Comparison of ENCODE assay signal across 2 cellular contexts in genomic region chr2:8254791-8255447, GRCh38.
TF ChIP-seq lines count a peak whose summit lies in the region.

No MANE protein-coding gene starts in this region.

TF ChIP-seq in GM23338, 12 proteins besides CTCF, POLR2A, EP300 and RAD21:
- TF ChIP-seq REST (IDR thresholded peaks at IDR 0.05; ENCODE audit: unreplicated experiment) (peak; percentile 53), EZH2 (IDR thresholded peaks at IDR 0.05; ENCODE audit: low read depth, unreplicated experiment) (no peak)

TF ChIP-seq in H1, 55 proteins besides CTCF, POLR2A, EP300 and RAD21:
- TF ChIP-seq SP4 (IDR thresholded peaks at IDR 0.05; ENCODE audit: low read length), result no peak
- TF ChIP-seq FOSL1 (IDR thresholded peaks at IDR 0.05; ENCODE audit: insufficient read depth, low read depth, low read length), result no peak
- no peak for TF ChIP-seq RNF2 (IDR thresholded peaks at IDR 0.05; ENCODE audit: borderline replicate concordance, low read depth, low read length, missing control alignments, poor library complexity, severe bottlenecking)
- TF ChIP-seq CHD2 (IDR thresholded peaks at IDR 0.05; ENCODE audit: low read length), result no peak
- no peak for TF ChIP-seq CREB1 (IDR thresholded peaks at IDR 0.05)
- no peak for TF ChIP-seq MAX (IDR thresholded peaks at IDR 0.05)
- no peak for TF ChIP-seq SIN3A (conservative IDR thresholded peaks at IDR 0.05 in 1 of 2, IDR thresholded peaks at IDR 0.05 in 1 of 2; ENCODE audit: low read depth in 1 of 2, low read length in 2 of 2)
- TF ChIP-seq E2F6 (IDR thresholded peaks at IDR 0.05), result no peak
- no peak for TF ChIP-seq PHF8 (conservative IDR thresholded peaks at IDR 0.05; ENCODE audit: low read depth, low read length)
- no peak for TF ChIP-seq CHD7 (IDR thresholded peaks at IDR 0.05; ENCODE audit: insufficient replicate concordance, low read length)
- no peak for TF ChIP-seq SAP30 (IDR thresholded peaks at IDR 0.05; ENCODE audit: insufficient read depth, insufficient replicate concordance, low read length)
- no peak for TF ChIP-seq BRCA1 (IDR thresholded peaks at IDR 0.05; ENCODE audit: low read depth, low read length)
- TF ChIP-seq ATF3 (IDR thresholded peaks at IDR 0.05; ENCODE audit: insufficient read depth, low read depth, low read length), result no peak
- TF ChIP-seq ATF2 (IDR thresholded peaks at IDR 0.05; ENCODE audit: low read length), result no peak
- TF ChIP-seq MAFK (IDR thresholded peaks at IDR 0.05; ENCODE audit: low read depth, low read length), result no peak
- no peak for TF ChIP-seq ASH2L (IDR thresholded peaks at IDR 0.05; ENCODE audit: low read length)
- TF ChIP-seq JUN (IDR thresholded peaks at IDR 0.05; ENCODE audit: low read depth, low read length), result no peak
- no peak for TF ChIP-seq SUZ12 (IDR thresholded peaks at IDR 0.05; ENCODE audit: low read length)
- TF ChIP-seq CTBP2 (IDR thresholded peaks at IDR 0.05; ENCODE audit: borderline replicate concordance, insufficient read depth, insufficient read length, low read length), result no peak
